Comparison of ENCODE assay signal across 16 cellular contexts in the genomic region with DNA sequence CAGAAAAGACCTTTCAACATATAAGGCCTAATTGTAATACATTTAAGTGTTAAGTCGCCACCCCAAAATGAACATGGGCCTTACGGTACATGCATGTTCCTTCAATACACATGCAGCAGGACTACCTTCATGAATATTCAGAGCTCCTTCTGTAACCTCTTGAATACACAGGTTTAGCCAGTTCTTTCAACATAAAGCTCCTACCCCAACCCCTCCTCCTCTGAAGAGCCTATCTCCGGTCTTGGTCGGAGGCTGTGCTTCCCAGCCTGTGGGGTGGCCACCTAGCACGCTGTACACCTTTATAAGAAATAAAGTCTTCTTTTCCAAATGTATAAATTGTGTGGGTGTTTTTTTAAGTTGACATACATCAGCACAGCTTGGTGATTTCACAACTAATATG. TPM values are rescaled to one million over a fixed set of nuclear protein-coding genes. Genes with fewer than 3 reads are reported as not detected.
A peak's percentile ranks its signal among the peaks of the same experiment; 100 is the strongest.
DNase-seq lines count a peak whose midpoint lies in the region; ATAC-seq and TF ChIP-seq lines count a peak whose summit lies in the region.
"Had no signal": no experiment of that assay in that cellular context is flagged by ENCODE, and none has a peak within 500 bp of the region (broad histone marks: within the 10 kb centered on the region; RNA-seq: fewer than 3 reads in every experiment).

No MANE protein-coding gene starts in this region.

- intact Hi-C loops in psoas muscle (cut with DNase I), result no loop called here

- no peak overlapping the region for H3K4me3 ChIP-seq in epithelial cell of esophagus (ENCODE audit: low read length)
- no peak overlapping the region for H3K4me3 ChIP-seq in suprapubic skin
- no peak overlapping the region for H3K4me3 ChIP-seq in psoas muscle
- H3K4me3 ChIP-seq: GM23248, HAP-1 had no signal

- no peak overlapping the region for H3K4me3 Mint-ChIP-seq in WTC11
- H3K4me3 Mint-ChIP-seq: CD4-positive, alpha-beta memory T cell; HFFc6 had no signal

- DNase-seq in WTC11 (ENCODE audit: low spot score), result no peak
- peak; percentile 13 for DNase-seq in epithelial cell of esophagus (ENCODE audit: low read depth)
- no peak for DNase-seq in suprapubic skin (ENCODE audit: low spot score in 2 of 2)
- no peak for DNase-seq in NCI-H345 treated with DMSO at 0.1 percent for 48 hours (lab: John Stamatoyannopoulos, UW; ENCODE audit: unreplicated experiment)
- no peak for DNase-seq in psoas muscle
- DNase-seq: C1 segment of cervical spinal cord; CD4-positive, alpha-beta memory T cell; COR-L47; DMS153; DND-41; GM23248; HFFc6 had no signal

- WGBS in suprapubic skin, result 80% methylated on average over 5 of the region's 5 CpGs
- 89 to 96% (median 92%) methylated on average over 5 of the region's 5 CpGs for WGBS in psoas muscle, 3 donors

- ATAC-seq in WTC11 (peak; percentile 90), HG03439 (IDR thresholded peaks at IDR 0.05; ENCODE audit: unreplicated experiment) (no peak), psoas muscle (no peak)

- H3K36me3 ChIP-seq in suprapubic skin, result no peaks in the 10 kb centered on the region
- H3K36me3 ChIP-seq in psoas muscle (ENCODE audit: insufficient read depth in 1 of 2, low read depth in 1 of 2), result no peaks in the 10 kb centered on the region
- H3K36me3 ChIP-seq: HAP-1 had no signal

- no peak for TF ChIP-seq POLR2A in suprapubic skin (IDR thresholded peaks at IDR 0.05)

- H3K27me3 ChIP-seq in suprapubic skin (no peaks in the 10 kb centered on the region), psoas muscle (ENCODE audit: insufficient read depth in 3 of 3, low read length in 2 of 3) (no peaks in the 10 kb centered on the region)

- no peaks in the 10 kb centered on the region for H3K36me3 Mint-ChIP-seq in WTC11
- H3K36me3 Mint-ChIP-seq: CD4-positive, alpha-beta memory T cell had no signal

- peaks cover 3% of the 10 kb centered on the region; the same call in 1 of the 2 replicates for H3K9me3 Mint-ChIP-seq in WTC11
- H3K9me3 Mint-ChIP-seq: HFFc6 had no signal

- POLR2A ChIA-PET in WTC11 (lab: Charles Lee), result no interaction called here

- TF ChIP-seq CTCF in WTC11 (IDR thresholded peaks at IDR 0.05), result no peak
- TF ChIP-seq CTCF in epithelial cell of esophagus (IDR thresholded peaks at IDR 0.05; ENCODE audit: insufficient read depth, low read depth, low read length, missing control alignments), result no peak
- no peak for TF ChIP-seq CTCF in suprapubic skin (IDR thresholded peaks at IDR 0.05)
- TF ChIP-seq CTCF in psoas muscle (IDR thresholded peaks at IDR 0.05), result no peak

- H3K27me3 Mint-ChIP-seq in WTC11 (ENCODE audit: low read depth), result no peaks in the 10 kb centered on the region; the same call in 1 of the 2 replicates

- peaks cover 17% of the 10 kb centered on the region for H3K4me1 Mint-ChIP-seq in WTC11

- CTCF ChIA-PET in WTC11 (lab: Charles Lee), result no interaction called here

- H3K4me1 ChIP-seq in suprapubic skin, result no peaks in the 10 kb centered on the region
- no peaks in the 10 kb centered on the region for H3K4me1 ChIP-seq in psoas muscle
- H3K4me1 ChIP-seq: HAP-1 had no signal

- H3K9me3 ChIP-seq in suprapubic skin (no peaks in the 10 kb centered on the region), psoas muscle (no peaks in the 10 kb centered on the region)
- H3K9me3 ChIP-seq: HAP-1 had no signal

- no peak overlapping the region for H3K27ac Mint-ChIP-seq in WTC11
- H3K27ac Mint-ChIP-seq: CD4-positive, alpha-beta memory T cell; HFFc6 had no signal

- TF ChIP-seq EP300 in suprapubic skin (IDR thresholded peaks at IDR 0.05), result no peak

- H3K27ac ChIP-seq in suprapubic skin, result peak overlapping the region; percentile 37
- no peak overlapping the region for H3K27ac ChIP-seq in psoas muscle
- H3K27ac ChIP-seq: GM23248 had no signal

TF ChIP-seq in WTC11, 78 proteins besides CTCF, POLR2A, EP300 and RAD21:
- TF ChIP-seq EMX1 (CRISPR knock-in tag; IDR thresholded peaks at IDR 0.05) (no peak), FOXJ3 (CRISPR knock-in tag; IDR thresholded peaks at IDR 0.05; ENCODE audit: borderline replicate concordance) (no peak), ATF6 (CRISPR knock-in tag; IDR thresholded peaks at IDR 0.05) (no peak), ZNF532 (CRISPR knock-in tag; IDR thresholded peaks at IDR 0.05; ENCODE audit: borderline replicate concordance) (no peak)
- TF ChIP-seq, protein P1, sequence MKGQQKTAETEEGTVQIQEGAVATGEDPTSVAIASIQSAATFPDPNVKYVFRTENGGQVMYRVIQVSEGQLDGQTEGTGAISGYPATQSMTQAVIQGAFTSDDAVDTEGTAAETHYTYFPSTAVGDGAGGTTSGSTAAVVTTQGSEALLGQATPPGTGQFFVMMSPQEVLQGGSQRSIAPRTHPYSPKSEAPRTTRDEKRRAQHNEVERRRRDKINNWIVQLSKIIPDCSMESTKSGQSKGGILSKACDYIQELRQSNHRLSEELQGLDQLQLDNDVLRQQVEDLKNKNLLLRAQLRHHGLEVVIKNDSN (CRISPR knock-in tag; IDR thresholded peaks at IDR 0.05), result no peak

RNA-seq across cellular contexts. Expression of gene NPY5R, which starts 28.3 kb away (rescaled TPM):
- total RNA-seq in WTC11 (2021) (4.5 to 6.2 TPM (median 6.0 TPM) in 3 replicates), suprapubic skin (1 to 10 TPM; 1.4 to 2.7 (median 2.0) TPM), psoas muscle (under 1 TPM in 2 of 4 donors, not detected in 2; 0.11 to 0.19 TPM)
- polyA plus RNA-seq in psoas muscle, result under 1 TPM; 0.05 to 0.23 (median 0.13) TPM
- total RNA-seq: A172; CD4-positive, alpha-beta memory T cell; GM23248; HFFc6 had no signal
- polyA plus RNA-seq: BJ; CD4-positive, alpha-beta memory T cell; GM23248 had no signal

RNA-seq across cellular contexts. Expression of gene NPY1R, which starts 39.6 kb away (rescaled TPM):
- total RNA-seq in WTC11 (2021), result 18.0 to 21.5 TPM (median 21.3 TPM) in 3 replicates
- 10 to 100 TPM; 16.1 to 30.8 (median 22.3) TPM for total RNA-seq in suprapubic skin
- total RNA-seq in psoas muscle, result 1 to 10 TPM in 1 of 4 donors, under 1 TPM in 3; 0.55 to 1.2 (median 0.71) TPM
- under 1 TPM; 0.29 to 0.80 (median 0.51) TPM for polyA plus RNA-seq in psoas muscle
- total RNA-seq: CD4-positive, alpha-beta memory T cell; GM23248; HFFc6 had no signal
- polyA plus RNA-seq: BJ; CD4-positive, alpha-beta memory T cell; GM23248 had no signal
